ENCODE assay signal across 7 cellular contexts in the genomic region with DNA sequence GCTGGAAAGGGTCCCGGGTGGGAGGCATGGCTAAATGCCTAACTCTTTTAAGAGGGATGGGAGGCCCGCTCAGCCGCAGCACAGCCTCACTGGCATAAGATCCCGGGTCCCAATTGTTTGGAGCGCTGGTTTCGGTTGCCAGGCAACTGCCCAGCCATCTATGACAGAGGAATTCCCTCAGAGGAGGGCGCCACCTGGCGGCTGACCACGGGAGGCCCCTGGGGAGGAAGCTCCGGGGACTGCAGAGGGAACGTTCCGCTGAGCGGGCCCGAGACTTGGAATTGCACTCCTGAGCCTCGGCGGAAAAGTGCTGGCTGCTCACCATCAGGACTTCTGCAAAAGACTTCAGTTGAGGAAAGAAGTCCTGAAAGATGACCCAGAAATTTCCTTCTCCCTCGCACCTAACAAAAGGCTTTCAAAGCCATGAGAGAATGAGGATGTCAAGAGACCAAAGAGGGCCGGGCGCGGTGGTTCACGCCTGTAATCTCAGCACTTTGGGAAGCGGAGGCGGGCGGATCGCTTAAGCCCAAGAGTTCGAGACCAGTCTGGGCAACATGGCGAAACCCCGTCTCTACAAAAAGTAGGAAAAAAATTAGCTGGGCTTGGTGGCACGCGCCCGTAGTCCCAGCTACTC. TPM values are rescaled to one million over a fixed set of nuclear protein-coding genes. Genes with fewer than 3 reads are reported as not detected.
A peak's percentile ranks its signal among the peaks of the same experiment; 100 is the strongest.
DNase-seq lines count a peak whose midpoint lies in the region; ATAC-seq and TF ChIP-seq lines count a peak whose summit lies in the region.

No MANE protein-coding gene starts in this region.

- CTCF ChIA-PET in activated B cell treated with CpG ODN at 0.5 μM for 24 hours (lab: Charles Lee): interaction anchor here (0.7 to 2.4 kb wide), 14 partner anchors 10 to 552 kb away, joined by 3 to 18 read pairs (median 3); partner anchors contain the start of genes CLCC1, TAF13, TMEM167B and WDR47

- POLR2A ChIA-PET in activated B cell treated with CpG ODN at 0.5 μM for 24 hours (lab: Charles Lee): interaction anchor here (0.6 to 4.9 kb wide), 8 partner anchors 13 to 1299 kb away, joined by 3 to 57 read pairs (median 5); partner anchors contain the start of genes PRPF38B, SARS1, TAF13 and TMEM167B

- peaks cover 0 to 41% (median 25%) of the 10 kb centered on the region in 7 donors for H3K27me3 ChIP-seq in spleen (replicated peaks in 1 of 7)

- peaks cover 27% of the 10 kb centered on the region for H3K27me3 Mint-ChIP-seq in activated B cell treated with CpG ODN at 0.5 μM for 24 hours

- DNase-seq in NCI-H2171 treated with DMSO at 0.1 percent for 48 hours (lab: John Stamatoyannopoulos, UW): peak; percentile 88
- DNase-seq in activated B cell treated with CpG ODN at 0.5 μM for 24 hours: peak; percentile 83
- DNase-seq in cardiac fibroblast (ENCODE audit: low read depth in 2 of 2): peak; percentile 91 to 92
- peak; percentile 94 for DNase-seq in inferior parietal cortex (ENCODE audit: extremely low spot score)
- DNase-seq in spleen: peak; percentile 97

- peak overlapping the region; percentile 56 for H3K27ac Mint-ChIP-seq in activated B cell treated with CpG ODN at 0.5 μM for 24 hours

- H3K9me3 Mint-ChIP-seq in activated B cell treated with CpG ODN at 0.5 μM for 24 hours: no peaks in the 10 kb centered on the region

- peak; percentile 70 for ATAC-seq in GM18502 (IDR thresholded peaks at IDR 0.05; ENCODE audit: poor library complexity, unreplicated experiment)
- peak; percentile 70 for ATAC-seq in HG03045 (IDR thresholded peaks at IDR 0.05; ENCODE audit: unreplicated experiment)
- ATAC-seq in activated B cell treated with CpG ODN at 0.5 μM for 24 hours (ENCODE audit: low read depth): peak; percentile 75

- peak overlapping the region; percentile 77 for H3K4me3 Mint-ChIP-seq in activated B cell treated with CpG ODN at 0.5 μM for 24 hours

- no peak overlapping the region for H3K4me3 ChIP-seq in cardiac fibroblast (replicated peaks in 1 of 2; ENCODE audit: low read depth in 2 of 2, low read length in 2 of 2)
- peak overlapping the region in 7 of 8 donors; percentile 14 to 77 (median 46) for H3K4me3 ChIP-seq in spleen

- H3K4me1 ChIP-seq in spleen: peaks cover 9 to 38% (median 28%) of the 10 kb centered on the region in 6 donors

- no peak for TF ChIP-seq POLR2A in spleen (IDR thresholded peaks at IDR 0.05)

- H3K4me1 Mint-ChIP-seq in activated B cell treated with CpG ODN at 0.5 μM for 24 hours: peaks cover 25% of the 10 kb centered on the region

- TF ChIP-seq CTCF in activated B cell treated with CpG ODN at 0.5 μM for 24 hours (IDR thresholded peaks at IDR 0.05) (peak; percentile 88), cardiac fibroblast (IDR thresholded peaks at IDR 0.05; ENCODE audit: low read depth, low read length) (peak; percentile 98), spleen (IDR thresholded peaks at IDR 0.05 in 8 of 11, conservative IDR thresholded peaks at IDR 0.05 in 3 of 11) (peak; percentile 84 to 99 (median 98))

- no peaks in the 10 kb centered on the region for H3K36me3 Mint-ChIP-seq in activated B cell treated with CpG ODN at 0.5 μM for 24 hours (ENCODE audit: low read depth)

- peak overlapping the region in 2 of 8 donors; percentile 53 to 69 for H3K27ac ChIP-seq in spleen

- intact Hi-C loops in activated B cell treated with CpG ODN at 0.5 μM for 24 hours (cut with micrococcal nuclease): loop anchor here (1.0 to 10.0 kb wide), 8 partner anchors 12 to 510 kb away; partner anchors contain the start of genes GPSM2, PRPF38B, SARS1 and SORT1
- intact Hi-C loops in spleen (cut with DNase I; ENCODE audit: low total_unique reads): no loop called here

- no peaks in the 10 kb centered on the region for H3K36me3 ChIP-seq in spleen

- H3K9me3 ChIP-seq in spleen: no peaks in the 10 kb centered on the region

- WGBS in spleen, 5 donors: 4 to 8% (median 6%) methylated on average over 31 of the region's 31 CpGs

RNA-seq across cellular contexts. Expression of gene ELAPOR1, which starts 1.1 kb away (rescaled TPM):
- 0.27 and 0.38 TPM in 2 replicates for total RNA-seq in activated B cell treated with CpG ODN at 0.5 μM for 24 hours
- total RNA-seq in spleen: 10 to 100 TPM in 1 of 7 donors, 1 to 10 TPM in 6; 2.3 to 10.3 (median 5.5) TPM
- polyA plus RNA-seq in spleen: under 1 TPM; 0.26 to 0.36 (median 0.32) TPM

RNA-seq across cellular contexts. Expression of gene TMEM167B, which starts 22.2 kb away (rescaled TPM):
- total RNA-seq in activated B cell treated with CpG ODN at 0.5 μM for 24 hours (45.0 and 48.2 TPM in 2 replicates), spleen (10 to 100 TPM; 23.1 to 48.2 (median 45.2) TPM)
- 10 to 100 TPM; 19.1 to 20.4 (median 19.7) TPM for polyA plus RNA-seq in spleen

RNA-seq across cellular contexts. Expression of gene TAF13, which starts 37.0 kb away (rescaled TPM):
- total RNA-seq in activated B cell treated with CpG ODN at 0.5 μM for 24 hours (18.5 and 21.2 TPM in 2 replicates), spleen (10 to 100 TPM; 18.0 to 32.5 (median 24.5) TPM)
- polyA plus RNA-seq in spleen: 10 to 100 TPM in 2 of 3 donors, 1 to 10 TPM in 1; 9.0 to 22.5 (median 12.5) TPM

Comparison
In these comparisons a context has a peak if more than half of its experiments do, and no peak if none do; other contexts are left out.
1. H3K4me3 ChIP-seq: peak in spleen (7 of 8); none in cardiac fibroblast (0 of 2).
2. Peak in every context shown above with its lines, with median percentiles within 50 percentile points of each other: ATAC-seq, DNase-seq and CTCF ChIP-seq.